ENCODE assay signal across 1 cellular context in the genomic region with DNA sequence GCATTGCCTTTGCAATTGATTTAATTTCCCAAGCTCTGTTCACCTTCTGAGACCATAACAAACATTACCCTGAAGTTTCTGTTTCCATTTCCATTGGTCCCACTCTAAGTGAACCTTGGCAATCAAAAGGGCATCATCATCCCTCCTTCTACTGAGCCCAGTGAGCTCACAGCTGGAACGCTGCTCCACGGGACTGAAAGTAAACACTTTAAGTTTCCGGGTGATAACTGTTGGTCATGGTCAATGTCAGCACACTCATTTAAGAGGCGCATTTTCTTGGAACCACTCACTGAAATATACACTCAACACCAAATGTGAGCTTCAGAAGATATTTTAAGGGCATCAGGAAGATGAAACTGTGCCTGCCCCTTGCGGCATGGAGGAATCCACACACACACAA.
TF ChIP-seq lines count a peak whose summit lies in the region.

No MANE protein-coding gene starts in this region.

TF ChIP-seq in HepG2, 621 proteins besides CTCF, POLR2A, EP300 and RAD21:
- TF ChIP-seq ZNF292 (CRISPR knock-in tag; IDR thresholded peaks at IDR 0.05; ENCODE audit: borderline replicate concordance, low read depth) (no peak), MYC (CRISPR knock-in tag; IDR thresholded peaks at IDR 0.05; ENCODE audit: borderline replicate concordance) (no peak), NFKBIZ (CRISPR knock-in tag; IDR thresholded peaks at IDR 0.05) (no peak), ZNF282 (IDR thresholded peaks at IDR 0.05; ENCODE audit: partially characterized antibody) (no peak), FOXK2 (IDR thresholded peaks at IDR 0.05) (no peak), ZC3H13 (CRISPR knock-in tag; IDR thresholded peaks at IDR 0.05) (no peak), ZNF552 (CRISPR knock-in tag; IDR thresholded peaks at IDR 0.05; ENCODE audit: borderline replicate concordance) (no peak), PCBP1 (IDR thresholded peaks at IDR 0.05; ENCODE audit: borderline replicate concordance, low read depth, low read length) (no peak), ZNF460 (CRISPR knock-in tag; IDR thresholded peaks at IDR 0.05; ENCODE audit: borderline replicate concordance) (no peak), ZMYM2 (CRISPR knock-in tag; IDR thresholded peaks at IDR 0.05) (no peak)
- TF ChIP-seq, protein P1, sequence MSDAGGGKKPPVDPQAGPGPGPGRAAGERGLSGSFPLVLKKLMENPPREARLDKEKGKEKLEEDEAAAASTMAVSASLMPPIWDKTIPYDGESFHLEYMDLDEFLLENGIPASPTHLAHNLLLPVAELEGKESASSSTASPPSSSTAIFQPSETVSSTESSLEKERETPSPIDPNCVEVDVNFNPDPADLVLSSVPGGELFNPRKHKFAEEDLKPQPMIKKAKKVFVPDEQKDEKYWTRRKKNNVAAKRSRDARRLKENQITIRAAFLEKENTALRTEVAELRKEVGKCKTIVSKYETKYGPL (CRISPR knock-in tag; IDR thresholded peaks at IDR 0.05), result no peak
- TF ChIP-seq, protein P2, sequence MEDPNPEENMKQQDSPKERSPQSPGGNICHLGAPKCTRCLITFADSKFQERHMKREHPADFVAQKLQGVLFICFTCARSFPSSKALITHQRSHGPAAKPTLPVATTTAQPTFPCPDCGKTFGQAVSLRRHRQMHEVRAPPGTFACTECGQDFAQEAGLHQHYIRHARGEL (CRISPR knock-in tag; IDR thresholded peaks at IDR 0.05), result no peak
